ENCODE assay signal across 25 cellular contexts in the genomic region with DNA sequence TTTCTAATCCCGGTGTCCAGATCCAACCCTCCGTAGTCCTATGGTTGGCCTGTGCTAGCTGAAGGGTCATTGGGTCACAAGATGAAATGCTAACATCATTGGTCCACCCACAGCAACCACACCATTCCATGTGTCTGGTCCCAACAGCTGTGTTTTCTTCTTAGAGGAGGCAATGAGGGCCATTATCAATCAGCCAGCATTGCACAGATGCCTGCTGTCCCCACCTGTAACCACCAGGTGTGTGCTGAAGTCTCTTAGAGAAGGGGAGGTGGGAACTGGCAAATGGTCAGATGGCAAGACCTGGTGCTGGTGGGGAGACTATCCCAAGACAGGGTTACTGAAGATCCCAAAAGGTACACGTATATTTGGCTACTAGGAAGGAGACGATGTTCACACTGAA. TPM values are rescaled to one million over a fixed set of nuclear protein-coding genes. Genes with fewer than 3 reads are reported as not detected.
DNase-seq lines count a peak whose midpoint lies in the region; ATAC-seq, FAIRE-seq and TF ChIP-seq lines count a peak whose summit lies in the region.
"Had no signal": no experiment of that assay in that cellular context is flagged by ENCODE, and none has a peak within 500 bp of the region (broad histone marks: within the 10 kb centered on the region; RNA-seq: fewer than 3 reads in every experiment).

No MANE protein-coding gene starts in this region.

- 0 out of 6 replicates have a peak, but pooled peaks of 1 of the 3 experiments have one; percentile 8 for TF ChIP-seq CTCF in GM12878 (IDR thresholded peaks at IDR 0.05 in 2 of 3, conservative IDR thresholded peaks at IDR 0.05 in 1 of 3; ENCODE audit: control insufficient read depth in 2 of 3, extremely low read depth in 1 of 3, insufficient read depth in 1 of 3, low read depth in 3 of 3, low read length in 3 of 3)
- TF ChIP-seq CTCF in gastrocnemius medialis (IDR thresholded peaks at IDR 0.05 in 4 of 5, conservative IDR thresholded peaks at IDR 0.05 in 1 of 5) = no peak
- no peak for TF ChIP-seq CTCF in testis (IDR thresholded peaks at IDR 0.05)
- no peak for TF ChIP-seq CTCF in pancreas (IDR thresholded peaks at IDR 0.05)

- no peak for FAIRE-seq in GM12878 (lab: Jason Lieb, UNC)
- FAIRE-seq in pancreas (lab: Jason Lieb, UNC) = no peak
- no peak for FAIRE-seq in GM19239 (lab: Jason Lieb, UNC)
- FAIRE-seq: A204.1 had no signal

- no peak for TF ChIP-seq EP300 in GM12878 (IDR thresholded peaks at IDR 0.05; ENCODE audit: borderline replicate concordance in 1 of 2, control insufficient read depth in 1 of 2, low read depth in 2 of 2, low read length in 2 of 2)

- no peak overlapping the region for H2AFZ ChIP-seq in GM12878 (ENCODE audit: control insufficient read depth, low read depth, low read length)

- in situ Hi-C loops in GM12878 (cut with MboI) = no loop called here
- in situ Hi-C loops in gastrocnemius medialis (cut with MboI; ENCODE audit: low sequenced_read_pairs in 4 of 4) = no loop called here

- CTCF ChIA-PET in GM12878 (lab: Yijun Ruan, JAX) = interaction anchor here (0.7 to 11.4 kb wide), 6 partner anchors 10 to 712 kb away, joined by 3 to 126 read pairs (median 6); a partner anchor contains a TSS

- H3K27ac Mint-ChIP-seq in activated CD4-positive, alpha-beta T cell treated with anti-CD3 and anti-CD28 coated beads, Interleukin-2, amount 10 ng/mL, durations not matched to agents 24 days and 14 days = peak overlapping the region; percentile 62
- H3K27ac Mint-ChIP-seq: activated naive CD4-positive, alpha-beta T cell treated with anti-CD3 and anti-CD28 coated beads, Interleukin-2, amount 50 U/mL, for 24 hours; dendritic cell treated with granulocyte-macrophage colony-stimulating factor and Interleukin-4, amounts not matched to agents 40 ng/mL and 50 ng/mL, for 4 days had no signal

- peaks cover 15% of the 10 kb centered on the region for H3K79me2 ChIP-seq in GM12878 (ENCODE audit: control insufficient read depth, insufficient read depth, low read length)

- no peak overlapping the region for H3K27ac ChIP-seq in GM12878 (ENCODE audit: control insufficient read depth, insufficient read depth)
- H3K27ac ChIP-seq in gastrocnemius medialis = peak overlapping the region in 3 of 4 donors; percentile 19 to 79 (median 51)
- no peak overlapping the region for H3K27ac ChIP-seq in testis
- H3K27ac ChIP-seq in pancreas = no peak overlapping the region
- H3K27ac ChIP-seq: C4-2B had no signal

- RAD21 ChIA-PET in GM12878 (lab: Charles Lee; ENCODE audit: unreplicated experiment) = interaction anchor here (0.6 to 10.4 kb wide), 12 partner anchors 11 to 172 kb away, joined by 3 to 160 read pairs (median 34); a partner anchor contains a TSS

- no TSS peak for BruUV-seq in GM12878 (replicated peaks; lab: Mats Ljungman, UMichigan)

- peaks cover 57% of the 10 kb centered on the region for H3K4me1 Mint-ChIP-seq in activated CD4-positive, alpha-beta T cell treated with anti-CD3 and anti-CD28 coated beads, Interleukin-2, amount 10 ng/mL, durations not matched to agents 24 days and 14 days

- H3K4me3 Mint-ChIP-seq in activated CD4-positive, alpha-beta T cell treated with anti-CD3 and anti-CD28 coated beads, Interleukin-2, amount 10 ng/mL, durations not matched to agents 24 days and 14 days = no peak overlapping the region
- H3K4me3 Mint-ChIP-seq: activated naive CD4-positive, alpha-beta T cell treated with anti-CD3 and anti-CD28 coated beads, Interleukin-2, amount 50 U/mL, for 24 hours; dendritic cell treated with granulocyte-macrophage colony-stimulating factor and Interleukin-4, amounts not matched to agents 40 ng/mL and 50 ng/mL, for 4 days had no signal

- H3K27me3 ChIP-seq in H7 (ENCODE audit: control insufficient read depth, insufficient read depth, low read length) = no peaks in the 10 kb centered on the region
- no peaks in the 10 kb centered on the region for H3K27me3 ChIP-seq in GM12878 (replicated peaks in 1 of 2; ENCODE audit: control insufficient read depth in 2 of 2, insufficient read depth in 2 of 2, low read length in 1 of 2)
- no peaks in the 10 kb centered on the region for H3K27me3 ChIP-seq in gastrocnemius medialis
- no peaks in the 10 kb centered on the region for H3K27me3 ChIP-seq in testis
- H3K27me3 ChIP-seq in pancreas = no peaks in the 10 kb centered on the region
- H3K27me3 ChIP-seq: brain microvascular endothelial cell, thyroid gland had no signal

- TF ChIP-seq RAD21 in GM12878 (IDR thresholded peaks at IDR 0.05; ENCODE audit: insufficient read depth, low read depth, low read length) = 0 out of 2 replicates have a peak, but pooled peaks have one; percentile 2

- WGBS in GM12878 (ENCODE audit: insufficient coverage, insufficient replicate concordance, low lambda C conversion rate, missing lambda C conversion rate) = 100% methylated on average over 4 of the region's 4 CpGs
- WGBS in testis, 2 donors = 92 to 96% methylated on average over 4 of the region's 4 CpGs
- WGBS in pancreas, 2 donors = 93 to 96% methylated on average over 4 of the region's 4 CpGs

- H3K4me1 ChIP-seq in GM12878 (ENCODE audit: control insufficient read depth, insufficient read depth, low read length) = peaks cover 46% of the 10 kb centered on the region
- peaks cover 43% of the 10 kb centered on the region in 2 donors for H3K4me1 ChIP-seq in gastrocnemius medialis
- peaks cover 24% of the 10 kb centered on the region for H3K4me1 ChIP-seq in testis
- peaks cover 6 to 26% (median 6%) of the 10 kb centered on the region in 3 donors for H3K4me1 ChIP-seq in pancreas

- no peak for DNase-seq in activated CD4-positive, alpha-beta T cell treated with anti-CD3 and anti-CD28 coated beads, Interleukin-2, amount 10 ng/mL, durations not matched to agents 24 days and 14 days
- no peak for DNase-seq in activated CD4-positive, alpha-beta T cell treated with anti-CD3 and anti-CD28 coated beads, Interleukin-2, amount 50 U/mL, for 48 hours
- DNase-seq in H7 = peak; percentile 48
- no peak for DNase-seq in GM12878 (ENCODE audit: low read depth, low spot score)
- no peak for DNase-seq in gastrocnemius medialis
- no peak for DNase-seq in testis
- DNase-seq in pancreas = no peak
- no peak for DNase-seq in GM19239 (ENCODE audit: insufficient read length, low spot score)
- DNase-seq: activated CD4-positive, CD25-positive, alpha-beta regulatory T cell treated with anti-CD3 and anti-CD28 coated beads, Interleukin-2, amount 50 U/mL, for 72 hours; brain microvascular endothelial cell; DMS53; left ventricle myocardium superior; MM.1S; naive B cell; NCI-H1694; NCI-H345; stimulated activated CD4-positive, alpha-beta T cell treated with anti-CD3 and anti-CD28 coated beads, Interleukin-4, amount 100 ng/mL, for 4 hours; stimulated activated CD8-positive, alpha-beta memory T cell treated with anti-CD3 and anti-CD28 coated beads, Interleukin-4, amount 100 ng/mL, for 48 hours; thyroid gland had no signal

- no peaks in the 10 kb centered on the region for H3K9me3 Mint-ChIP-seq in activated CD4-positive, alpha-beta T cell treated with anti-CD3 and anti-CD28 coated beads, Interleukin-2, amount 10 ng/mL, durations not matched to agents 24 days and 14 days
- H3K9me3 Mint-ChIP-seq: activated naive CD4-positive, alpha-beta T cell treated with anti-CD3 and anti-CD28 coated beads, Interleukin-2, amount 50 U/mL, for 24 hours; dendritic cell treated with granulocyte-macrophage colony-stimulating factor and Interleukin-4, amounts not matched to agents 40 ng/mL and 50 ng/mL, for 4 days; naive B cell had no signal

- ATAC-seq in GM12878 (no peak), gastrocnemius medialis (no peak), pancreas (no peak)
- ATAC-seq: left ventricle myocardium superior, Right ventricle myocardium inferior had no signal

- intact Hi-C loops in activated CD4-positive, alpha-beta T cell treated with anti-CD3 and anti-CD28 coated beads, Interleukin-2, amount 10 ng/mL, durations not matched to agents 24 days and 14 days (cut with micrococcal nuclease) = no loop called here
- intact Hi-C loops in GM12878 (cut with micrococcal nuclease; ENCODE audit: unreplicated experiment) (loop anchor here (5.0 kb wide), 1 partner anchor 35 kb away; a partner anchor contains a TSS), gastrocnemius medialis (cut with DNase I; ENCODE audit: low total_unique reads) (loop anchor here (5.0 kb wide), 1 partner anchor 35 kb away; a partner anchor contains a TSS), testis (cut with DNase I; ENCODE audit: low total_unique reads) (loop anchor here (10.0 kb wide), 1 partner anchor 83 kb away; no protein-coding TSS in a partner anchor), pancreas (cut with DNase I) (no loop called here)

- no peaks in the 10 kb centered on the region for H3K27me3 Mint-ChIP-seq in activated CD4-positive, alpha-beta T cell treated with anti-CD3 and anti-CD28 coated beads, Interleukin-2, amount 10 ng/mL, durations not matched to agents 24 days and 14 days
- H3K27me3 Mint-ChIP-seq: activated naive CD4-positive, alpha-beta T cell treated with anti-CD3 and anti-CD28 coated beads, Interleukin-2, amount 50 U/mL, for 24 hours; naive B cell had no signal

- SMC1A ChIA-PET in GM12878 (lab: Charles Lee; ENCODE audit: uncharacterized antibody, unreplicated experiment) = interaction anchor here (0.6 to 4.3 kb wide), 5 partner anchors 13 to 191 kb away, joined by 3 to 39 read pairs (median 22); no protein-coding TSS in a partner anchor

- H3K36me3 Mint-ChIP-seq in activated CD4-positive, alpha-beta T cell treated with anti-CD3 and anti-CD28 coated beads, Interleukin-2, amount 10 ng/mL, durations not matched to agents 24 days and 14 days (ENCODE audit: low read depth) = peaks cover 17% of the 10 kb centered on the region
- H3K36me3 Mint-ChIP-seq: naive B cell had no signal

- H3K9me3 ChIP-seq in GM12878 (replicated peaks; ENCODE audit: control insufficient read depth, insufficient read depth, low read length) (no peaks in the 10 kb centered on the region), gastrocnemius medialis (no peaks in the 10 kb centered on the region), testis (no peaks in the 10 kb centered on the region), pancreas (no peaks in the 10 kb centered on the region)
- H3K9me3 ChIP-seq: thyroid gland had no signal

- H3K4me3 ChIP-seq in H7 (ENCODE audit: insufficient read depth, low read depth, low read length) (no peak overlapping the region), GM12878 (no peak overlapping the region), gastrocnemius medialis (no peak overlapping the region), testis (no peak overlapping the region), pancreas (no peak overlapping the region)
- H3K4me3 ChIP-seq: skin epidermis, thyroid gland had no signal

- H3K36me3 ChIP-seq in H7 (replicated peaks; ENCODE audit: control insufficient read depth, insufficient read depth, low read length) = no peaks in the 10 kb centered on the region
- peaks cover 2 to 4% of the 10 kb centered on the region in 2 experiments; a peak in 2 of 4 replicates for H3K36me3 ChIP-seq in GM12878 (ENCODE audit: control insufficient read depth in 2 of 2, insufficient read depth in 2 of 2, low read length in 1 of 2)
- no peaks in the 10 kb centered on the region for H3K36me3 ChIP-seq in gastrocnemius medialis
- no peaks in the 10 kb centered on the region for H3K36me3 ChIP-seq in testis (ENCODE audit: low read depth, missing control alignments)
- no peaks in the 10 kb centered on the region for H3K36me3 ChIP-seq in pancreas
- H3K36me3 ChIP-seq: thyroid gland had no signal

- POLR2A ChIA-PET in GM12878 (lab: Charles Lee) = interaction anchor here (0.6 to 10.8 kb wide), 5 partner anchors 23 to 1330 kb away, joined by 3 to 148 read pairs (median 45); no protein-coding TSS in a partner anchor

- no peak overlapping the region for H3K9ac ChIP-seq in GM12878 (ENCODE audit: control insufficient read depth, insufficient read depth, low read length)

- no peak for TF ChIP-seq POLR2A in GM12878 (IDR thresholded peaks at IDR 0.05; ENCODE audit: low read depth, low read length)
- no peak for TF ChIP-seq POLR2A in gastrocnemius medialis (IDR thresholded peaks at IDR 0.05)
- no peak for TF ChIP-seq POLR2A in testis (IDR thresholded peaks at IDR 0.05)

- H3K4me2 ChIP-seq in GM12878 (ENCODE audit: control insufficient read depth, insufficient read depth) = no peak overlapping the region

- no peaks in the 10 kb centered on the region for H4K20me1 ChIP-seq in GM12878 (ENCODE audit: control insufficient read depth, insufficient read depth)

RNA-seq across cellular contexts. Expression of a gene that starts 37.4 kb away (rescaled TPM):
- total RNA-seq in activated CD4-positive, alpha-beta T cell treated with anti-CD3 and anti-CD28 coated beads, Interleukin-2, amount 10 ng/mL, durations not matched to agents 24 days and 14 days = 49.4 and 51.6 TPM in 2 replicates
- 0.03 and 0.63 TPM in 2 replicates for total RNA-seq in H7 (2014; rRNA removed; shearing (Covaris generic))
- 220 and 277 TPM in 2 replicates for total RNA-seq in GM12878 (2013; cell fraction: nucleolus; rRNA removed)
- total RNA-seq in GM12878 (2014; rRNA removed) (30.8 and 40.8 TPM in 2 replicates), GM12878 (2014; rRNA removed; fragmentation: Illumina TruSeq; extraction: Trizol) (4.6 and 4.9 TPM in 2 replicates), GM12878 (2021) (55.4 and 61.1 TPM in 2 replicates), gastrocnemius medialis (1 to 10 TPM; 4.6 to 9.6 (median 6.9) TPM), testis (10 to 100 TPM; 36.1 to 38.4 TPM), pancreas (10 to 100 TPM in 2 of 6 donors, 1 to 10 TPM in 4; 1.0 to 15.8 (median 3.8) TPM)
- 8.2 TPM for polyA plus RNA-seq in GM12878 (2011; ENCODE audit: low read depth)
- polyA plus RNA-seq in GM12878 (2011; rRNA removed) (4.2 and 10.5 TPM in 2 replicates), GM12878 (2014; fragmentation: Illumina TruSeq; extraction: Trizol) (0.81 and 1.8 TPM in 2 replicates), GM12878 (2014; fragmentation: Nextera tagmentation; extraction: Ambion mirVana) (under 1 TPM; 0.11 to 0.57 TPM), GM12878 (2014; rRNA removed) (26.5 and 40.9 TPM in 2 replicates), GM12878 (2016; fragmentation: Nextera tagmentation; extraction: Ambion mirVana) (1 to 10 TPM; 2.0 to 4.9 TPM), testis (ENCODE audit: insufficient read depth, low read depth, low replicate concordance) (8.7 TPM), pancreas (1 to 10 TPM; 1.8 to 3.7 TPM)
- 16.0 and 34.6 TPM in 2 replicates for polyA plus RNA-seq in GM12878 (2011; cell fraction: cytosol; rRNA removed)
- 88.9 and 92.7 TPM in 2 replicates for polyA plus RNA-seq in GM12878 (2011; cell fraction: nucleus; rRNA removed)
- 38.9 and 49.7 TPM in 2 replicates for polyA plus RNA-seq in GM12878 (2012)
- polyA minus RNA-seq in GM12878 (2011; rRNA and poly(A)+ RNA removed) = 9.8 and 22.7 TPM in 2 replicates
- 23.8 and 29.3 TPM in 2 replicates for polyA minus RNA-seq in GM12878 (2011; cell fraction: cytosol; rRNA and poly(A)+ RNA removed)
- polyA minus RNA-seq in GM12878 (2011; cell fraction: nucleus; rRNA and poly(A)+ RNA removed) = 47.3 and 88.0 TPM in 2 replicates

RNA-seq across cellular contexts. Expression of a gene that starts 50.4 kb away (rescaled TPM):
- 36.5 and 37.7 TPM in 2 replicates for total RNA-seq in activated CD4-positive, alpha-beta T cell treated with anti-CD3 and anti-CD28 coated beads, Interleukin-2, amount 10 ng/mL, durations not matched to agents 24 days and 14 days
- 23.1 and 25.1 TPM in 2 replicates for total RNA-seq in H7 (2014; rRNA removed; shearing (Covaris generic))
- 4.1 and 4.5 TPM in 2 replicates for total RNA-seq in GM12878 (2013; cell fraction: nucleolus; rRNA removed)
- total RNA-seq in GM12878 (2014; rRNA removed) = 57.5 and 58.6 TPM in 2 replicates
- 25.5 and 29.1 TPM in 2 replicates for total RNA-seq in GM12878 (2014; rRNA removed; fragmentation: Illumina TruSeq; extraction: Trizol)
- total RNA-seq in GM12878 (2021) = 39.7 and 46.9 TPM in 2 replicates
- 15.9 TPM for polyA plus RNA-seq in GM12878 (2011; ENCODE audit: low read depth)
- 21.8 and 34.6 TPM in 2 replicates for polyA plus RNA-seq in GM12878 (2011; rRNA removed)
- 57.5 and 70.9 TPM in 2 replicates for polyA plus RNA-seq in GM12878 (2011; cell fraction: cytosol; rRNA removed)
- 27.2 and 42.6 TPM in 2 replicates for polyA plus RNA-seq in GM12878 (2011; cell fraction: nucleus; rRNA removed)
- polyA plus RNA-seq in GM12878 (2012) = 26.0 and 30.9 TPM in 2 replicates
- 24.8 and 32.5 TPM in 2 replicates for polyA plus RNA-seq in GM12878 (2014; fragmentation: Illumina TruSeq; extraction: Trizol)
- polyA plus RNA-seq in GM12878 (2014; fragmentation: Nextera tagmentation; extraction: Ambion mirVana) = 10 to 100 TPM in 1 of 2 experiments, 1 to 10 TPM in 1; 6.1 to 14.2 TPM
- polyA plus RNA-seq in GM12878 (2014; rRNA removed) = 49.5 and 59.8 TPM in 2 replicates
- 10 to 100 TPM; 73.6 to 75.3 TPM for polyA plus RNA-seq in GM12878 (2016; fragmentation: Nextera tagmentation; extraction: Ambion mirVana)
- polyA minus RNA-seq in GM12878 (2011; rRNA and poly(A)+ RNA removed) = 18.9 and 41.3 TPM in 2 replicates
- polyA minus RNA-seq in GM12878 (2011; cell fraction: cytosol; rRNA and poly(A)+ RNA removed) = 9.4 and 10.5 TPM in 2 replicates
- 2.3 and 5.2 TPM in 2 replicates for polyA minus RNA-seq in GM12878 (2011; cell fraction: nucleus; rRNA and poly(A)+ RNA removed)
- 10 to 100 TPM; 12.6 to 50.2 (median 34.4) TPM for total RNA-seq in gastrocnemius medialis
- total RNA-seq in testis = 10 to 100 TPM; 46.3 to 55.1 TPM
- 46.3 TPM for polyA plus RNA-seq in testis (ENCODE audit: insufficient read depth, low read depth, low replicate concordance)
- total RNA-seq in pancreas = 10 to 100 TPM; 10.4 to 20.5 (median 17.9) TPM
- polyA plus RNA-seq in pancreas = 10 to 100 TPM; 46.3 to 79.3 TPM

Comparison
In these comparisons a context has a peak if more than half of its experiments do, and no peak if none do; other contexts are left out.
1. H3K27ac ChIP-seq: peak in gastrocnemius medialis (3 of 4); none in GM12878 (single experiment), testis (0 of 2) and pancreas (0 of 4).
2. intact Hi-C loops: an anchor here in GM12878 (5.0 kb wide), gastrocnemius medialis (5.0 kb wide) and testis (10.0 kb wide); none called in activated CD4-positive, alpha-beta T cell treated with anti-CD3 and anti-CD28 coated beads, Interleukin-2, amount 10 ng/mL, durations not matched to agents 24 days and 14 days and pancreas.